ENCODE assay signal across 8 cellular contexts in genomic region chr1:248618878-248619277, GRCh38. TPM values are rescaled to one million over a fixed set of nuclear protein-coding genes. Genes with fewer than 3 reads are reported as not detected.
DNase-seq lines count a peak whose midpoint lies in the region; ATAC-seq and TF ChIP-seq lines count a peak whose summit lies in the region.

No MANE protein-coding gene starts in this region.

- intact Hi-C loops in sciatic nerve (cut with DNase I), result no loop called here
- intact Hi-C loops in natural killer cell (cut with micrococcal nuclease), result no loop called here

- ATAC-seq in sciatic nerve (no peak), natural killer cell (no peak)

- DNase-seq in NCI-H1417 (lab: John Stamatoyannopoulos, UW) (peak in 2 of 3 experiments; percentile 26 to 69), NCI-H1417 treated with DMSO at 0.1 percent for 48 hours (lab: John Stamatoyannopoulos, UW) (no peak), NCI-H1436 (lab: John Stamatoyannopoulos, UW) (peak; percentile 66), foreskin fibroblast (peak in 1 of 2 donors; percentile 2), sciatic nerve (ENCODE audit: low spot score) (peak; percentile 72), natural killer cell (no peak), 8988T (no peak)
- peak; percentile 53 for DNase-seq in activated CD4-positive, alpha-beta memory T cell treated with anti-CD3 and anti-CD28 coated beads, Interleukin-2, amount 10 ng/mL, durations not matched to agents 7 days and 5 days

- no peaks in the 10 kb centered on the region for H3K36me3 Mint-ChIP-seq in activated CD4-positive, alpha-beta memory T cell treated with anti-CD3 and anti-CD28 coated beads, Interleukin-2, amount 10 ng/mL, durations not matched to agents 7 days and 5 days (ENCODE audit: low read depth)
- H3K36me3 Mint-ChIP-seq in natural killer cell, result no peaks in the 10 kb centered on the region

- peaks cover 2% of the 10 kb centered on the region for H3K27me3 Mint-ChIP-seq in activated CD4-positive, alpha-beta memory T cell treated with anti-CD3 and anti-CD28 coated beads, Interleukin-2, amount 10 ng/mL, durations not matched to agents 7 days and 5 days
- H3K27me3 Mint-ChIP-seq in natural killer cell (ENCODE audit: low read depth in 2 of 2), result peaks cover 4 to 19% of the 10 kb centered on the region in 2 donors

- H3K4me3 Mint-ChIP-seq in activated CD4-positive, alpha-beta memory T cell treated with anti-CD3 and anti-CD28 coated beads, Interleukin-2, amount 10 ng/mL, durations not matched to agents 7 days and 5 days, result no peak overlapping the region
- no peak overlapping the region for H3K4me3 Mint-ChIP-seq in natural killer cell

- no peaks in the 10 kb centered on the region for H3K4me1 Mint-ChIP-seq in activated CD4-positive, alpha-beta memory T cell treated with anti-CD3 and anti-CD28 coated beads, Interleukin-2, amount 10 ng/mL, durations not matched to agents 7 days and 5 days
- no peaks in the 10 kb centered on the region for H3K4me1 Mint-ChIP-seq in natural killer cell

- POLR2A ChIA-PET in activated CD4-positive, alpha-beta memory T cell treated with anti-CD3 and anti-CD28 coated beads, Interleukin-2, amount 10 ng/mL, durations not matched to agents 7 days and 5 days (lab: Charles Lee), result no interaction called here

- H3K9me3 Mint-ChIP-seq in activated CD4-positive, alpha-beta memory T cell treated with anti-CD3 and anti-CD28 coated beads, Interleukin-2, amount 10 ng/mL, durations not matched to agents 7 days and 5 days, result no peaks in the 10 kb centered on the region
- H3K9me3 Mint-ChIP-seq in natural killer cell, result no peaks in the 10 kb centered on the region

- no peak overlapping the region for H3K27ac Mint-ChIP-seq in activated CD4-positive, alpha-beta memory T cell treated with anti-CD3 and anti-CD28 coated beads, Interleukin-2, amount 10 ng/mL, durations not matched to agents 7 days and 5 days
- no peak overlapping the region for H3K27ac Mint-ChIP-seq in natural killer cell

- H3K4me3 ChIP-seq in foreskin fibroblast (ENCODE audit: low read depth in 1 of 2, low read length in 2 of 2), result no peak overlapping the region

- CTCF ChIA-PET in activated CD4-positive, alpha-beta memory T cell treated with anti-CD3 and anti-CD28 coated beads, Interleukin-2, amount 10 ng/mL, durations not matched to agents 7 days and 5 days (lab: Charles Lee), result no interaction called here

- TF ChIP-seq CTCF in foreskin fibroblast (IDR thresholded peaks at IDR 0.05; ENCODE audit: low read depth, low read length) (peak; percentile 40), natural killer cell (IDR thresholded peaks at IDR 0.05) (no peak)

RNA-seq across cellular contexts. Expression of gene OR2T11, which starts 16.0 kb away (rescaled TPM):
- not detected for total RNA-seq in activated CD4-positive, alpha-beta memory T cell treated with anti-CD3 and anti-CD28 coated beads, Interleukin-2, amount 10 ng/mL, durations not matched to agents 7 days and 5 days
- total RNA-seq in sciatic nerve, result not detected
- total RNA-seq in natural killer cell, result not detected

RNA-seq across cellular contexts. Expression of gene OR2T10, which starts 21.4 kb away (rescaled TPM):
- not detected for total RNA-seq in activated CD4-positive, alpha-beta memory T cell treated with anti-CD3 and anti-CD28 coated beads, Interleukin-2, amount 10 ng/mL, durations not matched to agents 7 days and 5 days
- total RNA-seq in sciatic nerve, result not detected
- not detected for total RNA-seq in natural killer cell

RNA-seq across cellular contexts. Expression of gene OR2T35, which starts 26.2 kb away (rescaled TPM):
- total RNA-seq in activated CD4-positive, alpha-beta memory T cell treated with anti-CD3 and anti-CD28 coated beads, Interleukin-2, amount 10 ng/mL, durations not matched to agents 7 days and 5 days, result not detected
- not detected for total RNA-seq in sciatic nerve
- total RNA-seq in natural killer cell, result not detected

RNA-seq across cellular contexts. Expression of gene OR2T27, which starts 36.5 kb away (rescaled TPM):
- total RNA-seq in activated CD4-positive, alpha-beta memory T cell treated with anti-CD3 and anti-CD28 coated beads, Interleukin-2, amount 10 ng/mL, durations not matched to agents 7 days and 5 days, result not detected
- total RNA-seq in sciatic nerve (not detected), natural killer cell (not detected)

RNA-seq across cellular contexts. Expression of gene OR2T34, which starts 44.3 kb away (rescaled TPM):
- total RNA-seq in activated CD4-positive, alpha-beta memory T cell treated with anti-CD3 and anti-CD28 coated beads, Interleukin-2, amount 10 ng/mL, durations not matched to agents 7 days and 5 days, result not detected
- total RNA-seq in sciatic nerve (not detected), natural killer cell (not detected)

Comparison
In these comparisons a context has a peak if more than half of its experiments do, and no peak if none do; other contexts are left out.
1. DNase-seq: peak in NCI-H1417 (2 of 3), NCI-H1436 (single experiment), activated CD4-positive, alpha-beta memory T cell treated with anti-CD3 and anti-CD28 coated beads, Interleukin-2, amount 10 ng/mL, durations not matched to agents 7 days and 5 days (single experiment) and sciatic nerve (single experiment); none in NCI-H1417 treated with DMSO at 0.1 percent for 48 hours (single experiment), natural killer cell (single experiment) and 8988T (single experiment).